Comparison of ENCODE assay signal across 8 cellular contexts in the genomic region with DNA sequence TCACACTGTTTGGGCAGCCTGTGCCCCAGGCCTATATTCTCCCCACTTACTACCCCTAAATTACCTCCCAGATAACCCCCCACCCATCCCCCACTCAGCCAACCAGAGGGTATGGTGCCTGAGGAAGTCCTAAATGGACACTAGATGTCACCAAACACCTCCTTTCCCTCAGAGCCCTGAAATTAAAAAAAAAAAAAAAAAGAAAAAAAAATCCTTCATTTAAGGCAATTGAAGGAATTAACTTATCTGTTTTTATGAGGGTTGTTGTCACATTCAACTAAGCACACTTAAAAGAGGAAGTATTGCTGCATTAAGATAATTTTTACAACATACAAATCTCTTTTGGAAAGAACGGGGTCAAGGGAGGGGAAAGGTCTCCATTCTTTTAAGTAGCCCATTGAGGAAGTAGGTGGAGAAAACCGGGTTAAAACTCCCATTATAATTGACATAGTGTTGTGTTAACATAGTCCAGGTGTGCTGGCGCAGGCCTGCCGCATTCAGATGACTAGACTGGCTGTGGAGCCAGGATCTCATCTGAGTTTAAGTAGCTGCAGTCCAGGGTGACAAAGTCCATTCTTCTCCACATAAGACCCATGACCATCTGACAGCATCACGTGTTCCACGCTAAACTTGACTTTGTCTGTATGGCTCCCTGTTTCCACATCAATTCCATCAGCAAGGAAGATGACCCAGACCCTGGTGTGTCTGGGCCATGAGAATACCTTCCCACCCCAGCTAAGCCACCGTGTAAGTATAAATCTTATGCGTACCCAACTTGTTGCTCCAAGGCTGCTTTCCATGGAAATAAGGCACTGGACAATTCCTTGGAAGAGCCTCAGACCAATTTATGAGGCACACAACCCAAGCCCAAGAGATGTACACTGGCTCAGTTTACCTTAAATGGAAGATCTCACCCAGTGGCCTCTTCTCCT. TPM values are rescaled to one million over a fixed set of nuclear protein-coding genes. Genes with fewer than 3 reads are reported as not detected.
A peak's percentile ranks its signal among the peaks of the same experiment; 100 is the strongest.
DNase-seq lines count a peak whose midpoint lies in the region; ATAC-seq and TF ChIP-seq lines count a peak whose summit lies in the region.

No MANE protein-coding gene starts in this region.

- no peaks in the 10 kb centered on the region for H3K9me3 Mint-ChIP-seq in neural crest cell

- no peak overlapping the region for H3K27ac Mint-ChIP-seq in neural crest cell (ENCODE audit: unreplicated experiment)

- TF ChIP-seq CTCF in AG09319 (IDR thresholded peaks at IDR 0.05; ENCODE audit: low read depth, low read length) = peak; percentile 42
- peak; percentile 5 for TF ChIP-seq CTCF in GM20000 (IDR thresholded peaks at IDR 0.05; ENCODE audit: extremely low read depth, missing control alignments)
- peak; percentile 66 for TF ChIP-seq CTCF in neural crest cell (conservative IDR thresholded peaks at IDR 0.05)
- peak in 1 of 4 experiments; percentile 7 for TF ChIP-seq CTCF in sigmoid colon (IDR thresholded peaks at IDR 0.05)

- TF ChIP-seq EP300 in sigmoid colon (IDR thresholded peaks at IDR 0.05) = no peak

- no peak overlapping the region for H3K4me3 ChIP-seq in sigmoid colon

- peaks cover 69% of the 10 kb centered on the region for H3K27me3 Mint-ChIP-seq in neural crest cell (ENCODE audit: low read depth)

- H3K4me1 Mint-ChIP-seq in neural crest cell = peaks cover 17% of the 10 kb centered on the region

- no peak overlapping the region for H3K27ac ChIP-seq in sigmoid colon

- no peak for ATAC-seq in Right ventricle myocardium inferior

- DNase-seq in AG09319 (ENCODE audit: extremely low read depth, low read depth) (no peak), GM20000 (ENCODE audit: low spot score) (peak; percentile 22), NCI-H748 (lab: John Stamatoyannopoulos, UW; ENCODE audit: unreplicated experiment) (peak; percentile 74), cerebellar cortex (ENCODE audit: low spot score) (peak; percentile 22), neural crest cell (ENCODE audit: low read depth, low spot score) (peak; percentile 22), GM19240 (ENCODE audit: insufficient read length, low spot score) (no peak), sigmoid colon (no peak), Right ventricle myocardium inferior (ENCODE audit: missing footprints) (no peak)

- H3K9me3 ChIP-seq in sigmoid colon = no peaks in the 10 kb centered on the region

- WGBS in sigmoid colon, 2 donors = 23 to 49% methylated on average over 8 of the region's 8 CpGs

- no peaks in the 10 kb centered on the region for H3K36me3 ChIP-seq in sigmoid colon

- H3K27me3 ChIP-seq in sigmoid colon = peaks cover 6 to 69% (median 32%) of the 10 kb centered on the region in 3 donors

- no peaks in the 10 kb centered on the region for H3K36me3 Mint-ChIP-seq in neural crest cell (ENCODE audit: low read depth)

- H3K4me1 ChIP-seq in sigmoid colon = no peaks in the 10 kb centered on the region

- intact Hi-C loops in sigmoid colon (cut with DNase I) (no loop called here), Right ventricle myocardium inferior (cut with DNase I) (no loop called here)

- H3K4me3 Mint-ChIP-seq in neural crest cell = no peak overlapping the region

- no peak for TF ChIP-seq POLR2A in sigmoid colon (IDR thresholded peaks at IDR 0.05)

RNA-seq across cellular contexts. Expression of a gene that starts 46.4 kb away (rescaled TPM):
- 22.6 and 25.8 TPM in 2 replicates for total RNA-seq in neural crest cell
- 10 to 100 TPM in 3 of 4 donors, 1 to 10 TPM in 1; 10.0 to 19.3 (median 15.7) TPM for total RNA-seq in sigmoid colon
- polyA plus RNA-seq in sigmoid colon = 10 to 100 TPM; 22.2 to 27.8 (median 25.2) TPM
- total RNA-seq in Right ventricle myocardium inferior = 10.5 TPM

RNA-seq across cellular contexts. Expression of a gene that starts 52.7 kb away (rescaled TPM):
- total RNA-seq in neural crest cell (210 and 216 TPM in 2 replicates), sigmoid colon (10 to 100 TPM; 29.1 to 37.4 (median 32.9) TPM), Right ventricle myocardium inferior (40.0 TPM)
- 10 to 100 TPM; 26.8 to 36.1 (median 31.8) TPM for polyA plus RNA-seq in sigmoid colon

Comparison
In these comparisons a context has a peak if more than half of its experiments do, and no peak if none do; other contexts are left out.
1. DNase-seq: peak in GM20000 (single experiment), NCI-H748 (single experiment), cerebellar cortex (single experiment) and neural crest cell (single experiment); none in AG09319 (single experiment), GM19240 (single experiment), sigmoid colon (single experiment) and Right ventricle myocardium inferior (single experiment).